Comparison of ENCODE assay signal across 17 cellular contexts in genomic region chr7:39666562-39666961, GRCh38. TPM values are rescaled to one million over a fixed set of nuclear protein-coding genes. Genes with fewer than 3 reads are reported as not detected.
DNase-seq lines count a peak whose midpoint lies in the region; ATAC-seq, FAIRE-seq and TF ChIP-seq lines count a peak whose summit lies in the region.
"Had no signal": no experiment of that assay in that cellular context is flagged by ENCODE, and none has a peak within 500 bp of the region (broad histone marks: within the 10 kb centered on the region; RNA-seq: fewer than 3 reads in every experiment).

No MANE protein-coding gene starts in this region.

- H2AK5ac ChIP-seq in H1 (ENCODE audit: low read depth, low read length): no peak overlapping the region

- 30% methylated on average over 2 of the region's 2 CpGs for WGBS in HUES64
- WGBS in H1 (ENCODE audit: extremely low coverage in 1 of 2, insufficient coverage in 1 of 2, insufficient read length in 1 of 2, insufficient replicate concordance in 2 of 2, low coverage in 1 of 2, low lambda C conversion rate in 2 of 2, missing lambda C conversion rate in 1 of 2), 2 experiments: 5% methylated on average over 2 of the region's 2 CpGs; no CpG with 5 or more reads in 1 of the 2 experiments

- TF ChIP-seq EP300 in H1 (IDR thresholded peaks at IDR 0.05; ENCODE audit: borderline replicate concordance in 1 of 2, low read depth in 2 of 2, low read length in 2 of 2): no peak

- peaks cover 0 to 2% of the 10 kb centered on the region in 2 experiments for H4K20me1 ChIP-seq in H1 (replicated peaks in 1 of 2; ENCODE audit: control insufficient read depth in 1 of 2, insufficient read depth in 2 of 2, low read length in 2 of 2)

- H3K9ac ChIP-seq in HUES64 (ENCODE audit: low read depth, low read length): no peak overlapping the region
- H3K9ac ChIP-seq in H1 (replicated peaks in 1 of 4; ENCODE audit: extremely low read depth in 1 of 4, low read depth in 3 of 4, low read length in 3 of 4): no peak overlapping the region

- no peak overlapping the region for H2BK15ac ChIP-seq in H1 (ENCODE audit: low read length)

- H3K36me3 ChIP-seq in HUES64 (ENCODE audit: insufficient read depth, low read length) (peaks cover 4% of the 10 kb centered on the region; the same call in 1 of the 2 replicates), H1 (ENCODE audit: control insufficient read depth in 2 of 4, insufficient read depth in 4 of 4, low read length in 3 of 4) (peaks cover 0 to 10% (median 0%) of the 10 kb centered on the region in 4 experiments; a peak in 3 of 8 replicates)

- H3K27me3 Mint-ChIP-seq in memory B cell: no peaks in the 10 kb centered on the region
- H3K27me3 Mint-ChIP-seq in natural killer cell (ENCODE audit: low read depth in 2 of 2): no peaks in the 10 kb centered on the region
- H3K27me3 Mint-ChIP-seq: B cell had no signal

- H4K8ac ChIP-seq in H1 (ENCODE audit: extremely low read depth, insufficient read depth, low read length): no peak overlapping the region

- CTCF ChIA-PET in H1 (lab: Charles Lee; ENCODE audit: partially characterized antibody): interaction anchor here (1.4 to 4.4 kb wide), 4 partner anchors 36 to 88 kb away, joined by 3 to 33 read pairs (median 5); no protein-coding TSS in a partner anchor

- H3K36me3 Mint-ChIP-seq in memory B cell (peaks cover 32% of the 10 kb centered on the region), natural killer cell (no peaks in the 10 kb centered on the region)

- no peak overlapping the region for H2BK12ac ChIP-seq in H1 (ENCODE audit: low read depth, low read length)

- H3K4me1 Mint-ChIP-seq in memory B cell: peaks cover 14% of the 10 kb centered on the region
- peaks cover 32 to 42% of the 10 kb centered on the region in 2 donors for H3K4me1 Mint-ChIP-seq in natural killer cell

- no peak for TF ChIP-seq POLR2A in H1 (IDR thresholded peaks at IDR 0.05; ENCODE audit: control extremely low read depth in 1 of 2, low read depth in 2 of 2, low read length in 2 of 2)

- H3K4me3 ChIP-seq in HUES64 (ENCODE audit: low read length) (no peak overlapping the region; the same call in 1 of the 2 replicates), H1 (ENCODE audit: extremely low read depth in 1 of 4, insufficient read depth in 2 of 4, low read depth in 3 of 4, low read length in 4 of 4) (no peak overlapping the region)

- no peak overlapping the region for H2BK20ac ChIP-seq in H1 (ENCODE audit: low read length)

- H3K23ac ChIP-seq in H1 (ENCODE audit: insufficient read length): no peak overlapping the region

- H3K9me3 Mint-ChIP-seq in memory B cell: peaks cover 3% of the 10 kb centered on the region
- H3K9me3 Mint-ChIP-seq in natural killer cell: no peaks in the 10 kb centered on the region

- H3K9me3 ChIP-seq in HUES64 (ENCODE audit: insufficient read depth, low read depth, low read length) (peaks cover 8% of the 10 kb centered on the region), H1 (ENCODE audit: insufficient read depth in 2 of 2, low read depth in 1 of 2, low read length in 1 of 2) (peaks cover 5% of the 10 kb centered on the region in 2 experiments)

- no peak overlapping the region for H3K18ac ChIP-seq in H1 (ENCODE audit: extremely low read depth, low read length)

- no peak overlapping the region for H2AFZ ChIP-seq in H1 (ENCODE audit: low read length)

- no peak for TF ChIP-seq CTCF in H1 (IDR thresholded peaks at IDR 0.05; ENCODE audit: control extremely low read depth in 1 of 3, insufficient read depth in 1 of 3, low read depth in 1 of 3, low read length in 3 of 3)
- no peak for TF ChIP-seq CTCF in natural killer cell (IDR thresholded peaks at IDR 0.05)

- no peaks in the 10 kb centered on the region for H3K23me2 ChIP-seq in H1 (ENCODE audit: low read depth, low read length)

- peaks cover 1% of the 10 kb centered on the region for H3K79me1 ChIP-seq in H1 (ENCODE audit: low read depth, low read length)

- no peak overlapping the region for H4K91ac ChIP-seq in H1 (replicated peaks; ENCODE audit: insufficient read length, low read length)

- no peak overlapping the region for H3K56ac ChIP-seq in H1 (replicated peaks; ENCODE audit: insufficient read length, low read depth, low read length)

- FAIRE-seq in H1 (lab: Jason Lieb, UNC): no peak
- FAIRE-seq: GM12892, RCC 7860 had no signal

- POLR2A ChIA-PET in H1 (lab: Charles Lee; ENCODE audit: partially characterized antibody): interaction anchor here (0.9 to 1.9 kb wide), 4 partner anchors 40 to 78 kb away, joined by 3 to 6 read pairs (median 3); partner anchors contain the start of gene RALA

- H3K4me3 Mint-ChIP-seq in memory B cell: no peak overlapping the region
- H3K4me3 Mint-ChIP-seq in natural killer cell: no peak overlapping the region
- H3K4me3 Mint-ChIP-seq: B cell had no signal

- no peak overlapping the region for H4K5ac ChIP-seq in H1 (ENCODE audit: insufficient read length, low read depth, low read length)

- H2BK5ac ChIP-seq in H1 (ENCODE audit: low read depth, low read length): no peak overlapping the region

- peaks cover 35% of the 10 kb centered on the region for H3K4me1 ChIP-seq in HUES64 (ENCODE audit: insufficient read depth, low read length)
- peaks cover 2 to 11% (median 5%) of the 10 kb centered on the region in 4 experiments; a peak in 4 of 7 replicates for H3K4me1 ChIP-seq in H1 (replicated peaks in 1 of 4; ENCODE audit: control insufficient read depth in 3 of 4, insufficient read depth in 4 of 4, low read length in 3 of 4)

- DNase-seq in DMS 273 (lab: John Stamatoyannopoulos, UW; ENCODE audit: unreplicated experiment): peak; percentile 59
- DNase-seq in H1 (ENCODE audit: low read depth in 1 of 2, low spot score in 2 of 2): no peak
- DNase-seq in memory B cell (ENCODE audit: low spot score in 2 of 2): no peak
- DNase-seq in activated T-cell treated with anti-CD3 and anti-CD28 coated beads, Interleukin-2, amount 50 U/mL, for 48 hours: no peak
- DNase-seq in natural killer cell: no peak
- no peak for DNase-seq in DMS53 treated with DMSO at 0.1 percent for 48 hours (lab: John Stamatoyannopoulos, UW; ENCODE audit: unreplicated experiment)
- DNase-seq in posterior vena cava (ENCODE audit: low spot score): no peak
- DNase-seq: Caco-2, KG1, NCI-H1105 treated with DMSO at 0.1 percent for 48 hours, NCI-H510A, NCI-H774 had no signal

- 0 out of 4 replicates have a peak overlapping the region, but pooled peaks have one; percentile 31 to 49 for H3K4me2 ChIP-seq in H1 (ENCODE audit: insufficient read depth in 1 of 2, low read depth in 2 of 2, low read length in 2 of 2)

- intact Hi-C loops in natural killer cell (cut with micrococcal nuclease): no loop called here
- intact Hi-C loops in posterior vena cava (cut with DNase I): no loop called here

- H3K27ac ChIP-seq in HUES64 (ENCODE audit: low read depth, low read length) (peak overlapping the region; percentile 71), H1 (ENCODE audit: low read depth, low read length) (no peak overlapping the region)

- no peak overlapping the region for H2BK120ac ChIP-seq in H1 (replicated peaks; ENCODE audit: low read depth, low read length)

- ATAC-seq in memory B cell (ENCODE audit: low read depth) (no peak), natural killer cell (no peak)
- ATAC-seq: HCT116 had no signal

- no peak overlapping the region for H3K14ac ChIP-seq in H1 (ENCODE audit: insufficient read length)

- peaks cover 0 to 10% of the 10 kb centered on the region in 2 experiments; a peak in 2 of 4 replicates for H3K79me2 ChIP-seq in H1 (ENCODE audit: control insufficient read depth in 1 of 2, insufficient read depth in 2 of 2, low read length in 2 of 2)

- H3K27ac Mint-ChIP-seq in memory B cell: peak overlapping the region; percentile 56
- peak overlapping the region in 1 of 2 donors; percentile 47 for H3K27ac Mint-ChIP-seq in natural killer cell
- H3K27ac Mint-ChIP-seq: B cell had no signal

- H3K27me3 ChIP-seq in HUES64 (ENCODE audit: insufficient read depth, low read length) (no peaks in the 10 kb centered on the region), H1 (replicated peaks in 1 of 4; ENCODE audit: control insufficient read depth in 3 of 4, extremely low read depth in 1 of 4, insufficient read depth in 3 of 4, low read length in 3 of 4) (no peaks in the 10 kb centered on the region)

- no peak overlapping the region for H3K4ac ChIP-seq in H1 (replicated peaks; ENCODE audit: insufficient read length, low read depth, low read length)

- no peak for TF ChIP-seq RAD21 in H1 (IDR thresholded peaks at IDR 0.05 in 1 of 2, conservative IDR thresholded peaks at IDR 0.05 in 1 of 2; ENCODE audit: low read depth in 2 of 2, low read length in 2 of 2)

RNA-seq across cellular contexts. Expression of gene RALA, which starts 43.2 kb away (rescaled TPM):
- polyA plus RNA-seq in HUES64 (2013, experiment 1 of 2): 53.2 TPM
- 53.0 TPM for polyA plus RNA-seq in HUES64 (2013, experiment 2 of 2)
- 68.5 and 72.8 TPM in 2 replicates for total RNA-seq in H1 (2021; fragmentation: NEBNext Ultra II Directional; extraction: Animal tissue kit (Norgen Biotek cat#: 25700))
- 13.2 and 24.1 TPM in 2 replicates for polyA plus RNA-seq in H1 (2011; rRNA removed)
- 28.5 TPM for polyA plus RNA-seq in H1 (2011; cell fraction: cytosol; rRNA removed)
- polyA plus RNA-seq in H1 (2011; cell fraction: nucleus; rRNA removed): 8.0 TPM
- polyA plus RNA-seq in H1 (2012, experiment 1 of 2): 36.6 to 59.4 TPM (median 39.1 TPM) in 4 replicates
- polyA plus RNA-seq in H1 (2012, experiment 2 of 2): 8.6 TPM
- polyA plus RNA-seq in H1 (2013, experiment 1 of 2): 53.4 TPM
- 56.7 TPM for polyA plus RNA-seq in H1 (2013, experiment 2 of 2)
- 36.5 and 37.2 TPM in 2 replicates for polyA minus RNA-seq in H1 (2011; rRNA and poly(A)+ RNA removed)
- 52.2 TPM for polyA minus RNA-seq in H1 (2011; cell fraction: cytosol; rRNA and poly(A)+ RNA removed)
- 31.1 TPM for polyA minus RNA-seq in H1 (2011; cell fraction: nucleus; rRNA and poly(A)+ RNA removed)
- total RNA-seq in natural killer cell (10 to 100 TPM; 10.2 to 22.0 (median 16.8) TPM), posterior vena cava (10 to 100 TPM; 22.1 to 23.7 TPM)
